8 cellular contexts compared by ENCODE assay signal in genomic region chr1:197526736-197527371, GRCh38.
DNase-seq lines count a peak whose midpoint lies in the region; ATAC-seq and TF ChIP-seq lines count a peak whose summit lies in the region.

No MANE protein-coding gene starts in this region.

- WGBS in right cardiac atrium: 65% methylated on average over 4 of the region's 4 CpGs
- 55 to 63% (median 58%) methylated on average over 4 of the region's 4 CpGs for WGBS in adrenal gland, 4 donors

- TF ChIP-seq CTCF in cardiac muscle cell (IDR thresholded peaks at IDR 0.05; ENCODE audit: low read depth, low read length) (peak; percentile 53), adrenal gland (IDR thresholded peaks at IDR 0.05) (peak; percentile 21 to 85 (median 61))

- no peak overlapping the region for H3K4me3 ChIP-seq in cardiac muscle cell
- no peak overlapping the region for H3K4me3 ChIP-seq in right cardiac atrium (ENCODE audit: low read length)
- H3K4me3 ChIP-seq in adrenal gland: no peak overlapping the region

- intact Hi-C loops in right cardiac atrium (cut with DNase I): loop anchor here in 1 of 4 donors (10.0 kb wide), 1 partner anchor 398 kb away; no protein-coding TSS in a partner anchor
- intact Hi-C loops in adrenal gland (cut with DNase I): no loop called here

- ATAC-seq in right cardiac atrium (no peak), HG03571 (IDR thresholded peaks at IDR 0.05; ENCODE audit: unreplicated experiment) (no peak), HG02759 (IDR thresholded peaks at IDR 0.05; ENCODE audit: unreplicated experiment) (no peak)

- no peaks in the 10 kb centered on the region for H3K27me3 ChIP-seq in cardiac muscle cell
- H3K27me3 ChIP-seq in right cardiac atrium (ENCODE audit: control insufficient read depth, insufficient read depth): no peaks in the 10 kb centered on the region
- H3K27me3 ChIP-seq in adrenal gland: no peaks in the 10 kb centered on the region

- no peak for TF ChIP-seq POLR2A in adrenal gland (IDR thresholded peaks at IDR 0.05)

- no peaks in the 10 kb centered on the region for H3K36me3 ChIP-seq in cardiac muscle cell
- no peaks in the 10 kb centered on the region for H3K36me3 ChIP-seq in adrenal gland (replicated peaks in 1 of 2)

- H3K27ac ChIP-seq in cardiac muscle cell (no peak overlapping the region), right cardiac atrium (ENCODE audit: low read length) (no peak overlapping the region), adrenal gland (no peak overlapping the region)

- no peaks in the 10 kb centered on the region for H3K9me3 ChIP-seq in cardiac muscle cell (ENCODE audit: low read depth)
- H3K9me3 ChIP-seq in right cardiac atrium (ENCODE audit: control insufficient read depth, low read length): no peaks in the 10 kb centered on the region
- H3K9me3 ChIP-seq in adrenal gland (replicated peaks in 1 of 3): no peaks in the 10 kb centered on the region

- DNase-seq in cardiac muscle cell (ENCODE audit: low read depth in 1 of 2, low spot score in 1 of 2): peak; percentile 57 to 68
- no peak for DNase-seq in right cardiac atrium
- DNase-seq in NCI-H1092 treated with DMSO at 0.1 percent for 48 hours (lab: John Stamatoyannopoulos, UW): peak; percentile 42
- DNase-seq in adrenal gland: no peak
- peak; percentile 21 for DNase-seq in left kidney (ENCODE audit: low read depth, low spot score)
- DNase-seq in T-helper 9 cell: no peak

- H3K4me1 ChIP-seq in cardiac muscle cell (ENCODE audit: low read depth) (no peaks in the 10 kb centered on the region), right cardiac atrium (ENCODE audit: control insufficient read depth, insufficient read depth, low read length) (no peaks in the 10 kb centered on the region), adrenal gland (replicated peaks in 1 of 2) (no peaks in the 10 kb centered on the region)

Comparison
In these comparisons a context has a peak if more than half of its experiments do, and no peak if none do; other contexts are left out.
1. DNase-seq: peak in cardiac muscle cell (2 of 2), NCI-H1092 treated with DMSO at 0.1 percent for 48 hours (single experiment) and left kidney (single experiment); none in right cardiac atrium (0 of 3), adrenal gland (0 of 7) and T-helper 9 cell (single experiment).